In genomic region chr10:132478341-132479023, GRCh38 we compare ENCODE assay signal across 17 cellular contexts.
"Had no signal": no experiment of that assay in that cellular context is flagged by ENCODE, and none has a peak within 500 bp of the region (broad histone marks: within the 10 kb centered on the region; RNA-seq: fewer than 3 reads in every experiment).

No MANE protein-coding gene starts in this region.

- H3K36me3 ChIP-seq: esophagus muscularis mucosa, pancreas had no signal

- H3K27me3 ChIP-seq: body of pancreas, esophagus muscularis mucosa, pancreas had no signal

- H3K4me1 Mint-ChIP-seq: activated naive CD4-positive, alpha-beta T cell treated with anti-CD3 and anti-CD28 coated beads, Interleukin-2, amount 50 U/mL, for 24 hours had no signal

- DNase-seq: activated CD4-positive, alpha-beta T cell treated with anti-CD3 and anti-CD28 coated beads for 48 hours; dermis blood vessel endothelial cell; foreskin fibroblast; glutamatergic neuron; pancreas; retina; stimulated activated CD4-positive, alpha-beta T cell treated with anti-CD3 and anti-CD28 coated beads, Interleukin-2, amount 100 ng/mL, for 24 hours; stimulated activated naive CD4-positive, alpha-beta T cell treated with Interleukin-2 at 50 U/mL for 16 hours; T-helper 1 cell had no signal

- H3K27ac Mint-ChIP-seq: activated naive CD4-positive, alpha-beta T cell treated with anti-CD3 and anti-CD28 coated beads, Interleukin-2, amount 50 U/mL, for 24 hours; activated T-helper 17 cell treated with anti-CD3 and anti-CD28 coated beads, Interleukin-2, amount 50 U/mL, for 72 hours had no signal

- ATAC-seq: activated T-helper 17 cell treated with anti-CD3 and anti-CD28 coated beads, Interleukin-2, amount 50 U/mL, for 72 hours; body of pancreas; left lobe of liver; pancreas had no signal

- H3K9me3 Mint-ChIP-seq: activated naive CD4-positive, alpha-beta T cell treated with anti-CD3 and anti-CD28 coated beads, Interleukin-2, amount 50 U/mL, for 24 hours; activated T-helper 17 cell treated with anti-CD3 and anti-CD28 coated beads, Interleukin-2, amount 50 U/mL, for 72 hours; neural crest cell had no signal

- H3K9me3 ChIP-seq: body of pancreas, esophagus muscularis mucosa, pancreas had no signal

- H3K4me3 ChIP-seq: body of pancreas, esophagus muscularis mucosa, pancreas, SK-N-MC had no signal

- H3K36me3 Mint-ChIP-seq: activated naive CD4-positive, alpha-beta T cell treated with anti-CD3 and anti-CD28 coated beads, Interleukin-2, amount 50 U/mL, for 24 hours had no signal

- H3K4me1 ChIP-seq: pancreas had no signal

- H3K27ac ChIP-seq: body of pancreas, esophagus muscularis mucosa, pancreas, SK-N-MC, VCaP had no signal

- H3K4me3 Mint-ChIP-seq: activated naive CD4-positive, alpha-beta T cell treated with anti-CD3 and anti-CD28 coated beads, Interleukin-2, amount 50 U/mL, for 24 hours; activated T-helper 17 cell treated with anti-CD3 and anti-CD28 coated beads, Interleukin-2, amount 50 U/mL, for 72 hours; neural crest cell had no signal
